8 cellular contexts compared by ENCODE assay signal in genomic region chr22:46068908-46069481, GRCh38.
DNase-seq lines count a peak whose midpoint lies in the region; ATAC-seq and TF ChIP-seq lines count a peak whose summit lies in the region.

No MANE protein-coding gene starts in this region.

- peaks cover 23 to 56% (median 27%) of the 10 kb centered on the region in 3 donors for H3K4me1 Mint-ChIP-seq in CD8-positive, alpha-beta memory T cell

- POLR2A ChIA-PET in CD8-positive, alpha-beta memory T cell (lab: Charles Lee), result no interaction called here

- H3K4me3 Mint-ChIP-seq in CD8-positive, alpha-beta memory T cell, result peak overlapping the region; percentile 58 to 87 (median 79)

- DNase-seq in CD8-positive, alpha-beta memory T cell, result peak in 1 of 5 donors; percentile 1
- DNase-seq in KG1 (lab: John Stamatoyannopoulos, UW) (peak; percentile 54), astrocyte of the cerebellum (ENCODE audit: low read depth) (no peak), left lung (peak; percentile 32 to 74), upper lobe of right lung (peak; percentile 68), hepatic stellate cell (ENCODE audit: low spot score) (no peak)

- ATAC-seq in left lung, result no peak
- ATAC-seq in upper lobe of right lung, result no peak
- no peak for ATAC-seq in HG03432 (IDR thresholded peaks at IDR 0.05; ENCODE audit: unreplicated experiment)
- ATAC-seq in HG02610 (IDR thresholded peaks at IDR 0.05; ENCODE audit: unreplicated experiment), result no peak

- no peaks in the 10 kb centered on the region for H3K27me3 ChIP-seq in CD8-positive, alpha-beta memory T cell (ENCODE audit: insufficient read depth, low read length, poor library complexity, severe bottlenecking)
- H3K27me3 ChIP-seq in left lung (no peaks in the 10 kb centered on the region), upper lobe of right lung (no peaks in the 10 kb centered on the region)

- H3K27me3 Mint-ChIP-seq in CD8-positive, alpha-beta memory T cell, result peaks cover 6 to 7% of the 10 kb centered on the region in 2 donors

- peak overlapping the region in 5 of 8 donors; percentile 17 to 73 (median 39) for H3K27ac Mint-ChIP-seq in CD8-positive, alpha-beta memory T cell

- no peak overlapping the region for H3K27ac ChIP-seq in CD8-positive, alpha-beta memory T cell (ENCODE audit: low read depth, low read length)
- H3K27ac ChIP-seq in left lung, result peak overlapping the region; percentile 97 to 100
- H3K27ac ChIP-seq in upper lobe of right lung, result peak overlapping the region; percentile 100

- no peaks in the 10 kb centered on the region for H3K9me3 Mint-ChIP-seq in CD8-positive, alpha-beta memory T cell

- no peaks in the 10 kb centered on the region for H3K36me3 ChIP-seq in CD8-positive, alpha-beta memory T cell (ENCODE audit: insufficient read depth, low read length)
- no peaks in the 10 kb centered on the region for H3K36me3 ChIP-seq in left lung
- H3K36me3 ChIP-seq in upper lobe of right lung, result no peaks in the 10 kb centered on the region

- intact Hi-C loops in left lung (cut with DNase I), result no loop called here
- intact Hi-C loops in upper lobe of right lung (cut with DNase I), result no loop called here

- peak overlapping the region; percentile 16 for H3K4me3 ChIP-seq in CD8-positive, alpha-beta memory T cell (ENCODE audit: low read length)
- peak overlapping the region; percentile 63 for H3K4me3 ChIP-seq in astrocyte of the cerebellum (ENCODE audit: low read depth, low read length)
- H3K4me3 ChIP-seq in left lung, result peak overlapping the region; percentile 67 to 72
- peak overlapping the region; percentile 79 for H3K4me3 ChIP-seq in upper lobe of right lung

- CTCF ChIA-PET in CD8-positive, alpha-beta memory T cell (lab: Charles Lee), result interaction anchor here (2.3 kb wide), 1 partner anchor 63 kb away, joined by 9 read pairs; no protein-coding TSS in a partner anchor

- in situ Hi-C loops in astrocyte of the cerebellum (cut with HindIII; ENCODE audit: low sequenced_read_pairs), result no loop called here

- H3K36me3 Mint-ChIP-seq in CD8-positive, alpha-beta memory T cell, result peaks cover 0 to 8% (median 0%) of the 10 kb centered on the region in 3 donors

- H3K9me3 ChIP-seq in CD8-positive, alpha-beta memory T cell (ENCODE audit: low read length), result no peaks in the 10 kb centered on the region
- no peaks in the 10 kb centered on the region for H3K9me3 ChIP-seq in left lung
- H3K9me3 ChIP-seq in upper lobe of right lung, result no peaks in the 10 kb centered on the region

- peaks cover 15% of the 10 kb centered on the region for H3K4me1 ChIP-seq in CD8-positive, alpha-beta memory T cell (ENCODE audit: insufficient read depth, low read length)
- peaks cover 20 to 79% of the 10 kb centered on the region in 2 donors for H3K4me1 ChIP-seq in left lung
- H3K4me1 ChIP-seq in upper lobe of right lung, result peaks cover 30% of the 10 kb centered on the region

- TF ChIP-seq CTCF in astrocyte of the cerebellum (IDR thresholded peaks at IDR 0.05; ENCODE audit: low read depth, low read length, missing control alignments) (no peak), left lung (IDR thresholded peaks at IDR 0.05) (no peak), upper lobe of right lung (IDR thresholded peaks at IDR 0.05) (no peak)

Comparison
In these comparisons a context has a peak if more than half of its experiments do, and no peak if none do; other contexts are left out.
1. DNase-seq: peak in KG1 (single experiment), left lung (2 of 2) and upper lobe of right lung (single experiment); none in astrocyte of the cerebellum (single experiment) and hepatic stellate cell (single experiment).
2. H3K4me3 ChIP-seq: peak in every context shown above with its lines; median percentile 79 in upper lobe of right lung; 70 in left lung; 63 in astrocyte of the cerebellum; 16 in CD8-positive, alpha-beta memory T cell.